ENCODE assay signal across 9 cellular contexts in genomic region chr13:46893221-46893620, GRCh38. TPM values are rescaled to one million over a fixed set of nuclear protein-coding genes. Genes with fewer than 3 reads are reported as not detected.
A peak's percentile ranks its signal among the peaks of the same experiment; 100 is the strongest.
DNase-seq lines count a peak whose midpoint lies in the region; ATAC-seq and TF ChIP-seq lines count a peak whose summit lies in the region.
"Had no signal": no experiment of that assay in that cellular context is flagged by ENCODE, and none has a peak within 500 bp of the region (broad histone marks: within the 10 kb centered on the region; RNA-seq: fewer than 3 reads in every experiment).

No MANE protein-coding gene starts in this region.

- H3K36me3 Mint-ChIP-seq in activated naive CD4-positive, alpha-beta T cell treated with anti-CD3 and anti-CD28 coated beads, Interleukin-2, amount 50 U/mL, for 24 hours: no peaks in the 10 kb centered on the region
- H3K36me3 Mint-ChIP-seq in natural killer cell: no peaks in the 10 kb centered on the region

- H3K27me3 ChIP-seq in breast epithelium (no peaks in the 10 kb centered on the region), vagina (no peaks in the 10 kb centered on the region), MG63 (no peaks in the 10 kb centered on the region)

- H3K9me3 ChIP-seq in breast epithelium (no peaks in the 10 kb centered on the region), vagina (no peaks in the 10 kb centered on the region), MG63 (no peaks in the 10 kb centered on the region)

- peaks cover 19% of the 10 kb centered on the region for H3K4me1 Mint-ChIP-seq in activated naive CD4-positive, alpha-beta T cell treated with anti-CD3 and anti-CD28 coated beads, Interleukin-2, amount 50 U/mL, for 24 hours
- H3K4me1 Mint-ChIP-seq in natural killer cell: peaks cover 15 to 17% of the 10 kb centered on the region in 2 donors

- DNase-seq in activated naive CD4-positive, alpha-beta T cell (lab: John Stamatoyannopoulos, UW): no peak
- DNase-seq in breast epithelium (ENCODE audit: low spot score in 2 of 2) (no peak), natural killer cell (no peak), vagina (ENCODE audit: extremely low spot score in 2 of 2) (no peak), NCI-H226 (no peak), MG63 (no peak)
- DNase-seq: amniotic stem cell had no signal

- H3K27ac ChIP-seq in breast epithelium: no peak overlapping the region
- peak overlapping the region; percentile 71 for H3K27ac ChIP-seq in vagina

- no peak for TF ChIP-seq POLR2A in breast epithelium (IDR thresholded peaks at IDR 0.05)
- no peak for TF ChIP-seq POLR2A in vagina (IDR thresholded peaks at IDR 0.05)

- H3K36me3 ChIP-seq in breast epithelium: no peaks in the 10 kb centered on the region
- no peaks in the 10 kb centered on the region for H3K36me3 ChIP-seq in vagina
- H3K36me3 ChIP-seq in MG63: no peaks in the 10 kb centered on the region

- peak overlapping the region; percentile 75 for H3K4me3 Mint-ChIP-seq in activated naive CD4-positive, alpha-beta T cell treated with anti-CD3 and anti-CD28 coated beads, Interleukin-2, amount 50 U/mL, for 24 hours
- peak overlapping the region; percentile 73 for H3K4me3 Mint-ChIP-seq in natural killer cell

- peak overlapping the region in 2 of 3 donors; percentile 64 to 73 for H3K4me3 ChIP-seq in breast epithelium
- H3K4me3 ChIP-seq in vagina: peak overlapping the region; percentile 51 to 69
- no peak overlapping the region for H3K4me3 ChIP-seq in MG63

- H3K4me1 ChIP-seq in breast epithelium (no peaks in the 10 kb centered on the region), vagina (peaks cover 14% of the 10 kb centered on the region)

- H3K9me3 Mint-ChIP-seq in activated naive CD4-positive, alpha-beta T cell treated with anti-CD3 and anti-CD28 coated beads, Interleukin-2, amount 50 U/mL, for 24 hours: no peaks in the 10 kb centered on the region
- no peaks in the 10 kb centered on the region for H3K9me3 Mint-ChIP-seq in natural killer cell

- TF ChIP-seq CTCF in breast epithelium (IDR thresholded peaks at IDR 0.05) (no peak), natural killer cell (IDR thresholded peaks at IDR 0.05) (no peak), vagina (IDR thresholded peaks at IDR 0.05) (no peak)

- ATAC-seq in natural killer cell (no peak), GM18858 (IDR thresholded peaks at IDR 0.05; ENCODE audit: unreplicated experiment) (no peak)

- H3K27ac Mint-ChIP-seq in activated naive CD4-positive, alpha-beta T cell treated with anti-CD3 and anti-CD28 coated beads, Interleukin-2, amount 50 U/mL, for 24 hours: no peak overlapping the region
- H3K27ac Mint-ChIP-seq in natural killer cell: no peak overlapping the region

- H3K27me3 Mint-ChIP-seq in activated naive CD4-positive, alpha-beta T cell treated with anti-CD3 and anti-CD28 coated beads, Interleukin-2, amount 50 U/mL, for 24 hours: peaks cover 42% of the 10 kb centered on the region
- H3K27me3 Mint-ChIP-seq in natural killer cell (ENCODE audit: low read depth in 2 of 2): peaks cover 52 to 90% of the 10 kb centered on the region in 2 donors

- intact Hi-C loops in breast epithelium (cut with DNase I; ENCODE audit: low total_unique reads): no loop called here
- intact Hi-C loops in natural killer cell (cut with micrococcal nuclease): no loop called here
- intact Hi-C loops in vagina (cut with DNase I): no loop called here

RNA-seq across cellular contexts. Expression of gene HTR2A, which starts 3.6 kb away (rescaled TPM):
- 1 to 10 TPM in 1 of 3 donors, under 1 TPM in 2; 0.32 to 1.2 (median 0.33) TPM for total RNA-seq in breast epithelium
- not detected for total RNA-seq in natural killer cell
- 2.2 TPM for total RNA-seq in vagina
- not detected in 2 replicates for total RNA-seq in MG63 (2014; rRNA removed; shearing (Covaris generic); ENCODE audit: low replicate concordance)
